Comparison of ENCODE assay signal across 19 cellular contexts in the genomic region with DNA sequence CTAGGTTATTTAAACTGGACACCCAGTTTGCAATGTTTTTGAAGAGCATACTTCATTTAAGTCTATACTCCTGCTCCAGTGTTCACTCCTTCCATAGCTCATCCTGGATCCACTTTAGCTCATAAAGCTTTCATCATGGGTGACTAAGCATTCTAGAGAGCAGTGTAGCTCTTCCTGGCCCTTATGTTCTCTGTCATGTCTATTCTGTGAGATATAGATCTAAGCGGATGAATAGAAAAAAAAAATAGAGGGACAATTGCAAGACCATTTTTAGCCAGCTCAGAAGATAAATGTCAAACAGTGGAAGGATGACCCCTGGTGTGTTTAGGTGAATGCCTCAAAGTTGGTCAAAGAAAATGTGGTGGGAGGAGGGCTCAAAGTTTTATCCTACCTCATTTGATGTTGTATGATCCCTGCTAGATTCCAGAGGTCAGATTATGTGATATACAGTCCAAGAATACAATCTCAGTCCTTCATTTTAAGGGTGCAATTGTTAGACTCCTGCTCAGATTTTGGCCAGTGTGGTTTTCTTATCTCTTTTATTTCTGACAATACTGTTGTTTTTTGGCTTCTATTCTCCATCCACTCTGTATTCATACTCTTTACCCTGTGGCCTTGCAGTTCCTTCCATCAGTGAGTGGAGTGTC. TPM values are rescaled to one million over a fixed set of nuclear protein-coding genes. Genes with fewer than 3 reads are reported as not detected.
A peak's percentile ranks its signal among the peaks of the same experiment; 100 is the strongest.
DNase-seq lines count a peak whose midpoint lies in the region; TF ChIP-seq lines count a peak whose summit lies in the region.
"Had no signal": no experiment of that assay in that cellular context is flagged by ENCODE, and none has a peak within 500 bp of the region (broad histone marks: within the 10 kb centered on the region; RNA-seq: fewer than 3 reads in every experiment).

No MANE protein-coding gene starts in this region.

- H3K56ac ChIP-seq in mesendoderm (ENCODE audit: low read length) = no peak overlapping the region

- H3K23ac ChIP-seq in mesendoderm (ENCODE audit: low read length) = no peak overlapping the region

- H3K79me2 ChIP-seq in OCI-LY3 (ENCODE audit: low read length) (no peaks in the 10 kb centered on the region), mesendoderm (ENCODE audit: control insufficient read depth, insufficient read depth, low read length) (no peaks in the 10 kb centered on the region)

- no peak overlapping the region for H2AK5ac ChIP-seq in mesendoderm (ENCODE audit: low read length)

- no peaks in the 10 kb centered on the region for H3K79me1 ChIP-seq in mesendoderm (ENCODE audit: low read length)

- H3K4ac ChIP-seq in mesendoderm (ENCODE audit: low read depth, low read length) = no peak overlapping the region

- H3K27me3 ChIP-seq in OCI-LY3 (ENCODE audit: low read depth, low read length) (no peaks in the 10 kb centered on the region), mesendoderm (ENCODE audit: insufficient read depth, low read length, poor library complexity) (no peaks in the 10 kb centered on the region), prostate gland (replicated peaks; ENCODE audit: insufficient read depth) (no peaks in the 10 kb centered on the region)

- H3K27ac ChIP-seq in OCI-LY3 (ENCODE audit: low read length) = no peak overlapping the region
- no peak overlapping the region for H3K27ac ChIP-seq in mesendoderm (ENCODE audit: low read depth, low read length)
- no peak overlapping the region for H3K27ac ChIP-seq in prostate gland
- H3K27ac ChIP-seq: RWPE1 had no signal

- H3K36me3 Mint-ChIP-seq in chondrocyte (ENCODE audit: low read depth) = no peaks in the 10 kb centered on the region
- H3K36me3 Mint-ChIP-seq: CD4-positive, CD25-positive, alpha-beta regulatory T cell; IgD-negative memory B cell had no signal

- H3K36me3 ChIP-seq in OCI-LY3 (replicated peaks; ENCODE audit: low read depth, low read length) = no peaks in the 10 kb centered on the region
- no peaks in the 10 kb centered on the region for H3K36me3 ChIP-seq in mesendoderm (ENCODE audit: control insufficient read depth, insufficient read depth, low read length)
- H3K36me3 ChIP-seq in prostate gland = no peaks in the 10 kb centered on the region

- H3K9me3 Mint-ChIP-seq in chondrocyte (ENCODE audit: low read depth) = peaks cover 10% of the 10 kb centered on the region

- no peak overlapping the region for H2BK120ac ChIP-seq in mesendoderm (ENCODE audit: low read depth, low read length)

- H3K27me3 Mint-ChIP-seq in chondrocyte (ENCODE audit: low read depth) = no peaks in the 10 kb centered on the region

- intact Hi-C loops in prostate gland (cut with DNase I) = no loop called here

- DNase-seq in EH (ENCODE audit: low read depth) (peak; percentile 43), chondrocyte (ENCODE audit: low spot score) (no peak), mesendoderm (no peak), prostate gland (ENCODE audit: low spot score) (no peak), NCI-H1930 (lab: John Stamatoyannopoulos, UW) (no peak)
- DNase-seq in activated CD4-positive, CD25-positive, alpha-beta regulatory T cell (lab: John Stamatoyannopoulos, UW) = no peak
- DNase-seq: CD4-positive, CD25-positive, alpha-beta regulatory T cell; DMS79 treated with DMSO at 0.1 percent for 48 hours; GOT3; Karpas-422; NCI-H1694; NCI-H446; NCI-H526; SIG-M5 had no signal

- H3K4me2 ChIP-seq in OCI-LY3 (ENCODE audit: low read length) (no peak overlapping the region), mesendoderm (ENCODE audit: low read length) (no peak overlapping the region)

- peak; percentile 17 for TF ChIP-seq CTCF in OCI-LY3 (IDR thresholded peaks at IDR 0.05; ENCODE audit: low read depth, low read length)
- TF ChIP-seq CTCF in chondrocyte (IDR thresholded peaks at IDR 0.05) = no peak
- no peak for TF ChIP-seq CTCF in prostate gland (IDR thresholded peaks at IDR 0.05)

- H3K9ac ChIP-seq in OCI-LY3 (ENCODE audit: low read length) (no peak overlapping the region), mesendoderm (ENCODE audit: low read length) (no peak overlapping the region)

- H3K4me1 Mint-ChIP-seq in chondrocyte (ENCODE audit: low read depth) = peaks cover 8% of the 10 kb centered on the region
- H3K4me1 Mint-ChIP-seq: CD4-positive, CD25-positive, alpha-beta regulatory T cell; IgD-negative memory B cell had no signal

- no peaks in the 10 kb centered on the region for H4K20me1 ChIP-seq in OCI-LY3 (ENCODE audit: insufficient read depth, low read length)

- H2BK15ac ChIP-seq in mesendoderm (replicated peaks; ENCODE audit: low read depth) = no peak overlapping the region

- peak overlapping the region; percentile 17 for H4K5ac ChIP-seq in mesendoderm (ENCODE audit: low read length)

- no peak overlapping the region for H3K18ac ChIP-seq in mesendoderm (ENCODE audit: low read length)

- no peak overlapping the region for H2AFZ ChIP-seq in OCI-LY3 (ENCODE audit: low read depth, low read length)

- no peak overlapping the region for H4K8ac ChIP-seq in mesendoderm (ENCODE audit: low read depth, low read length)

- peak overlapping the region; percentile 17 for H2BK5ac ChIP-seq in mesendoderm (ENCODE audit: low read length)

- H3K9me3 ChIP-seq in OCI-LY3 (ENCODE audit: insufficient read depth, low read length) (no peaks in the 10 kb centered on the region), prostate gland (no peaks in the 10 kb centered on the region)

- peak overlapping the region; percentile 49 for H3K27ac Mint-ChIP-seq in chondrocyte (ENCODE audit: unreplicated experiment)
- H3K27ac Mint-ChIP-seq: CD4-positive, CD25-positive, alpha-beta regulatory T cell had no signal

- H3K4me1 ChIP-seq in OCI-LY3 (ENCODE audit: low read length) (peaks cover 14% of the 10 kb centered on the region), mesendoderm (ENCODE audit: control insufficient read depth, low read depth, low read length) (no peaks in the 10 kb centered on the region), prostate gland (replicated peaks) (no peaks in the 10 kb centered on the region)

- no peak for TF ChIP-seq POLR2A in prostate gland (IDR thresholded peaks at IDR 0.05)

- H3K4me3 ChIP-seq in OCI-LY3 (ENCODE audit: low read length) (no peak overlapping the region), mesendoderm (ENCODE audit: low read length) (no peak overlapping the region), prostate gland (no peak overlapping the region)

- no CpG with 5 or more reads among the region's 1 CpG for WGBS in mesendoderm (ENCODE audit: extremely low coverage, insufficient coverage, low lambda C conversion rate)
- 82% methylated on average over 1 of the region's 1 CpG for WGBS in prostate gland

- H3K4me3 Mint-ChIP-seq in chondrocyte (ENCODE audit: unreplicated experiment) = no peak overlapping the region
- H3K4me3 Mint-ChIP-seq: CD4-positive, CD25-positive, alpha-beta regulatory T cell; IgD-negative memory B cell had no signal

RNA-seq across cellular contexts. Expression of gene HECW1, which starts 7.5 kb away (rescaled TPM):
- 0.65 to 1.9 TPM (median 1.5 TPM) in 3 replicates for total RNA-seq in chondrocyte
- 2.2 TPM for polyA plus RNA-seq in mesendoderm (2013, experiment 1 of 2)
- 1.5 TPM for polyA plus RNA-seq in mesendoderm (2013, experiment 2 of 2)
- total RNA-seq in prostate gland = 10 to 100 TPM in 1 of 2 donors, 1 to 10 TPM in 1; 1.4 to 10.3 TPM
- total RNA-seq: G401, MCF 10A had no signal
- polyA plus RNA-seq: IgD-negative memory B cell had no signal
